In the genomic region with DNA sequence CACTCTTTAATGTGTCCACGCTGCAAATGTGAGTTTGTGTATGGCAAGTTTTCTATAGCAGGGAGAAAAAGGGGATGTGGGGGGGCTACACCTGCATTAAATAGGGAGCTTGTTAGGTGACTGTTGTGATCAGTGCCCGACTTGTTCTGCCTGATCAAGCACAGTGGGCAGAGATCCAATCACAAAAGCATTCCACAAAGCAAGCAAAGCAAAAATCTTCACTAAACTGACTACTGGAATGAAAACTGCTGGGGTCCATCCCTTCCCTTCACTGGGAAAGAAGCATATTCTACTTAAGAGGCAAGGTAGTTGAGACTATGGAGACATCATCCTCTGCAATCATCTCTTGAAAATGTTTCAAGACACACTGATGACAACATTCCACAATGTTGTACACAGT, we compare ENCODE assay signal across 25 cellular contexts. TPM values are rescaled to one million over a fixed set of nuclear protein-coding genes. Genes with fewer than 3 reads are reported as not detected.
DNase-seq lines count a peak whose midpoint lies in the region; ATAC-seq, FAIRE-seq and TF ChIP-seq lines count a peak whose summit lies in the region.
"Had no signal": no experiment of that assay in that cellular context is flagged by ENCODE, and none has a peak within 500 bp of the region (broad histone marks: within the 10 kb centered on the region; RNA-seq: fewer than 3 reads in every experiment).

No MANE protein-coding gene starts in this region.

- peaks cover 12% of the 10 kb centered on the region; the same call in 1 of the 2 replicates for H3K79me2 ChIP-seq in GM23338 (replicated peaks; ENCODE audit: insufficient read depth)
- H3K79me2 ChIP-seq in neural cell (replicated peaks; ENCODE audit: insufficient read depth, low read length): no peaks in the 10 kb centered on the region

- H3K4me2 ChIP-seq in GM23338 (peak overlapping the region; percentile 58), neural cell (ENCODE audit: low read length) (no peak overlapping the region)
- H3K4me2 ChIP-seq: SK-N-SH had no signal

- H3K9ac ChIP-seq in HUES64 (ENCODE audit: low read depth, low read length) (no peak overlapping the region), endodermal cell (ENCODE audit: extremely low read depth, low read length, poor library complexity, severe bottlenecking) (no peak overlapping the region), neural cell (ENCODE audit: low read length) (no peak overlapping the region), kidney (ENCODE audit: low read length in 2 of 2) (no peak overlapping the region)
- H3K9ac ChIP-seq: SK-N-SH had no signal

- no peaks in the 10 kb centered on the region for H3K9me2 ChIP-seq in GM23338 (ENCODE audit: insufficient read depth)
- no peaks in the 10 kb centered on the region for H3K9me2 ChIP-seq in neural cell (ENCODE audit: insufficient read depth, low read length)
- H3K9me2 ChIP-seq: SK-N-SH had no signal

- TF ChIP-seq RAD21 in neural cell (conservative IDR thresholded peaks at IDR 0.05): no peak

- H3K4me3 Mint-ChIP-seq in GM23338 (peak overlapping the region; percentile 72), endodermal cell (peak overlapping the region; percentile 66)

- peaks cover 50% of the 10 kb centered on the region for H3K4me1 Mint-ChIP-seq in GM23338
- H3K4me1 Mint-ChIP-seq in endodermal cell: peaks cover 48% of the 10 kb centered on the region

- DNase-seq in GM23338 (ENCODE audit: low spot score) (no peak), endodermal cell (peak; percentile 62), middle frontal gyrus (ENCODE audit: extremely low spot score, low spot score) (no peak), kidney (no peak)
- DNase-seq: BE2C, EL, HCEC 1CT, MG63, NCI-H1048, NCI-H1417 treated with DMSO at 0.1 percent for 48 hours, NCI-H187 treated with DMSO at 0.1 percent for 48 hours, NCI-H2107, NCI-H2227 treated with DMSO at 0.1 percent for 48 hours, NCI-H510A, SIG-M5, SK-N-SH had no signal

- no peaks in the 10 kb centered on the region for H3F3A ChIP-seq in GM23338 (replicated peaks; ENCODE audit: low read depth)
- H3F3A ChIP-seq in neural cell (ENCODE audit: insufficient read depth, low read length, poor library complexity, severe bottlenecking): no peaks in the 10 kb centered on the region

- H3K36me3 Mint-ChIP-seq in GM23338 (ENCODE audit: low read depth) (peaks cover 29% of the 10 kb centered on the region), endodermal cell (ENCODE audit: low read depth) (no peaks in the 10 kb centered on the region)

- no peak for ATAC-seq in GM23338
- ATAC-seq in HG03280 (IDR thresholded peaks at IDR 0.05; ENCODE audit: unreplicated experiment): no peak
- no peak for ATAC-seq in GM21786 (IDR thresholded peaks at IDR 0.05; ENCODE audit: unreplicated experiment)
- ATAC-seq: Panc1 had no signal

- H3K9me3 ChIP-seq in HUES64 (ENCODE audit: insufficient read depth, low read depth, low read length): no peaks in the 10 kb centered on the region
- no peaks in the 10 kb centered on the region for H3K9me3 ChIP-seq in endodermal cell (ENCODE audit: control insufficient read depth, low read length)
- no peaks in the 10 kb centered on the region for H3K9me3 ChIP-seq in neural cell (ENCODE audit: low read length)
- no peaks in the 10 kb centered on the region for H3K9me3 ChIP-seq in kidney (ENCODE audit: control insufficient read depth in 1 of 2, low read length in 2 of 2)
- H3K9me3 ChIP-seq: BE2C, MG63, SK-N-SH had no signal

- peaks cover 30% of the 10 kb centered on the region for H3K27me3 ChIP-seq in GM23338 (ENCODE audit: insufficient read depth)
- peaks cover 42% of the 10 kb centered on the region for H3K27me3 ChIP-seq in HUES64 (ENCODE audit: insufficient read depth, low read length)
- H3K27me3 ChIP-seq in endodermal cell (ENCODE audit: control insufficient read depth, insufficient read depth, low read length, poor library complexity, severe bottlenecking): peaks cover 47% of the 10 kb centered on the region
- peaks cover 42% of the 10 kb centered on the region for H3K27me3 ChIP-seq in neural cell (ENCODE audit: insufficient read depth, low read depth, low read length)

- H2AFZ ChIP-seq in GM23338 (no peak overlapping the region), neural cell (ENCODE audit: low read depth, low read length) (no peak overlapping the region)

- peaks cover 41% of the 10 kb centered on the region for H3K4me1 ChIP-seq in GM23338 (ENCODE audit: insufficient read depth)
- H3K4me1 ChIP-seq in HUES64 (ENCODE audit: insufficient read depth, low read length): peaks cover 39% of the 10 kb centered on the region
- no peaks in the 10 kb centered on the region for H3K4me1 ChIP-seq in endodermal cell (ENCODE audit: control insufficient read depth, insufficient read depth, low read length)
- H3K4me1 ChIP-seq in kidney (ENCODE audit: control insufficient read depth in 1 of 2, insufficient read depth in 1 of 2, low read depth in 1 of 2, low read length in 2 of 2): no peaks in the 10 kb centered on the region
- H3K4me1 ChIP-seq: BE2C had no signal

- peak overlapping the region; percentile 48 for H3K4me3 ChIP-seq in GM23338
- peak overlapping the region; percentile 71 for H3K4me3 ChIP-seq in HUES64 (ENCODE audit: low read length)
- no peak overlapping the region for H3K4me3 ChIP-seq in endodermal cell (ENCODE audit: low read length)
- peak overlapping the region; percentile 65 for H3K4me3 ChIP-seq in neural cell (ENCODE audit: low read length)
- no peak overlapping the region for H3K4me3 ChIP-seq in kidney (ENCODE audit: low read length in 2 of 2)
- H3K4me3 ChIP-seq: MG63 had no signal

- H3K36me3 ChIP-seq in GM23338 (ENCODE audit: insufficient read depth) (no peaks in the 10 kb centered on the region; the same call in 1 of the 2 replicates), HUES64 (ENCODE audit: insufficient read depth, low read length) (no peaks in the 10 kb centered on the region), endodermal cell (ENCODE audit: control insufficient read depth, insufficient read depth, low read length) (no peaks in the 10 kb centered on the region), neural cell (ENCODE audit: insufficient read depth, low read length) (no peaks in the 10 kb centered on the region), kidney (ENCODE audit: control insufficient read depth in 1 of 2, insufficient read depth in 2 of 2, low read length in 2 of 2) (no peaks in the 10 kb centered on the region)
- H3K36me3 ChIP-seq: BE2C, MG63 had no signal

- H4K20me1 ChIP-seq in GM23338 (replicated peaks; ENCODE audit: insufficient read depth) (no peaks in the 10 kb centered on the region), neural cell (ENCODE audit: insufficient read depth) (no peaks in the 10 kb centered on the region)

- peaks cover 31% of the 10 kb centered on the region for H3K27me3 Mint-ChIP-seq in GM23338 (ENCODE audit: insufficient read depth, low read depth, poor library complexity)
- H3K27me3 Mint-ChIP-seq in endodermal cell (ENCODE audit: insufficient read depth): peaks cover 46% of the 10 kb centered on the region

- H3K27ac ChIP-seq in GM23338 (ENCODE audit: low read depth) (peak overlapping the region; percentile 60), HUES64 (ENCODE audit: low read depth, low read length) (peak overlapping the region; percentile 12; the same call in 1 of the 2 replicates), endodermal cell (ENCODE audit: low read depth, low read length) (no peak overlapping the region), neural cell (ENCODE audit: low read length) (no peak overlapping the region), kidney (ENCODE audit: low read depth in 2 of 2, low read length in 2 of 2) (no peak overlapping the region)

- no peak for TF ChIP-seq EP300 in neural cell (conservative IDR thresholded peaks at IDR 0.05; ENCODE audit: poor library complexity, severe bottlenecking)

- WGBS in HUES64: 12% methylated on average over 2 of the region's 2 CpGs
- 23% methylated on average over 2 of the region's 2 CpGs; no CpG with 5 or more reads in 1 of the 2 experiments for WGBS in endodermal cell (ENCODE audit: insufficient coverage in 1 of 2, insufficient read length in 1 of 2), 2 experiments

- intact Hi-C loops in kidney (cut with DNase I): no loop called here

- no peak for TF ChIP-seq CTCF in GM23338 (conservative IDR thresholded peaks at IDR 0.05; ENCODE audit: low read depth in 2 of 2)
- TF ChIP-seq CTCF in endodermal cell (conservative IDR thresholded peaks at IDR 0.05): no peak
- TF ChIP-seq CTCF in neural cell (IDR thresholded peaks at IDR 0.05; ENCODE audit: poor library complexity, severe bottlenecking): no peak
- no peak for TF ChIP-seq CTCF in kidney (IDR thresholded peaks at IDR 0.05; ENCODE audit: borderline replicate concordance, extremely low read depth, insufficient read depth)

- no peak for FAIRE-seq in kidney (lab: Jason Lieb, UNC)
- FAIRE-seq: A204.1, D721Med, HTR-8/SVneo had no signal

- peaks cover 27% of the 10 kb centered on the region for H3K9me3 Mint-ChIP-seq in GM23338
- no peaks in the 10 kb centered on the region for H3K9me3 Mint-ChIP-seq in endodermal cell

- H3K27ac Mint-ChIP-seq in GM23338 (no peak overlapping the region), endodermal cell (no peak overlapping the region)

TF ChIP-seq in GM23338, 12 proteins besides CTCF, POLR2A, EP300 and RAD21 (continues in another document):
- TF ChIP-seq ZNF114 (CRISPR knock-in tag; IDR thresholded peaks at IDR 0.05) (no peak), STAT1 (IDR thresholded peaks at IDR 0.05; ENCODE audit: unreplicated experiment) (no peak), POLR2AphosphoS5 (IDR thresholded peaks at IDR 0.05; ENCODE audit: low read depth) (no peak), CREB1 (CRISPR knock-in tag; IDR thresholded peaks at IDR 0.05; ENCODE audit: low read depth) (no peak), EZH2phosphoT487 (IDR thresholded peaks at IDR 0.05; ENCODE audit: unreplicated experiment) (no peak), ZNF331 (CRISPR knock-in tag; IDR thresholded peaks at IDR 0.05; ENCODE audit: low read depth) (no peak)

TF ChIP-seq in neural cell, 6 proteins besides CTCF, POLR2A, EP300 and RAD21 (continues in another document):
- no peak for TF ChIP-seq POLR2AphosphoS5 (IDR thresholded peaks at IDR 0.05)

RNA-seq across cellular contexts. Expression of gene IRS4, which starts 5.2 kb away (rescaled TPM):
- total RNA-seq in GM23338 (2014; rRNA removed; shearing (Covaris generic)): 14.9 and 15.2 TPM in 2 replicates
- polyA plus RNA-seq in GM23338 (2016; fragmentation: Nextera tagmentation; extraction: Ambion mirVana) (1.3 and 1.6 TPM in 2 replicates), neural cell (2.1 and 3.8 TPM in 2 replicates), kidney (ENCODE audit: insufficient read depth, low read depth, low replicate concordance) (not detected)
- polyA plus RNA-seq in HUES64 (2013, experiment 1 of 2): 3.6 TPM
- 4.1 TPM for polyA plus RNA-seq in HUES64 (2013, experiment 2 of 2)
- total RNA-seq in endodermal cell (10 to 100 TPM in 1 of 2 donors, 1 to 10 TPM in 1; 1.9 to 10.2 TPM), kidney (not detected)
- 1.7 TPM for polyA plus RNA-seq in endodermal cell (2013, experiment 1 of 2)
- 2.2 TPM for polyA plus RNA-seq in endodermal cell (2013, experiment 2 of 2)
- polyA minus RNA-seq in neural cell: 10.7 and 11.2 TPM in 2 replicates
- total RNA-seq: LHCN-M2 had no signal
- polyA plus RNA-seq: SK-N-SH had no signal

Comparison
In these comparisons a context has a peak if more than half of its experiments do, and no peak if none do; other contexts are left out.
1. H3K27ac ChIP-seq: peak in GM23338 (single experiment) and HUES64 (single experiment); none in endodermal cell (single experiment), neural cell (single experiment) and kidney (0 of 2).
2. H3K4me3 ChIP-seq: peak in GM23338 (single experiment), HUES64 (single experiment) and neural cell (single experiment); none in endodermal cell (single experiment) and kidney (0 of 2).